Comparison of ENCODE assay signal across 11 cellular contexts in genomic region chr5:1782385-1783213, GRCh38. TPM values are rescaled to one million over a fixed set of nuclear protein-coding genes. Genes with fewer than 3 reads are reported as not detected.
DNase-seq lines count a peak whose midpoint lies in the region; ATAC-seq and TF ChIP-seq lines count a peak whose summit lies in the region.
"Had no signal": no experiment of that assay in that cellular context is flagged by ENCODE, and none has a peak within 500 bp of the region (broad histone marks: within the 10 kb centered on the region; RNA-seq: fewer than 3 reads in every experiment).

No MANE protein-coding gene starts in this region.

- H3K27me3 ChIP-seq in parathyroid adenoma (ENCODE audit: control insufficient read depth, insufficient read depth, low read length) = no peaks in the 10 kb centered on the region
- H3K27me3 ChIP-seq in left lung = peaks cover 0 to 47% of the 10 kb centered on the region in 2 donors

- ATAC-seq in GM18873 (IDR thresholded peaks at IDR 0.05; ENCODE audit: low FRiP score, unreplicated experiment) (peak; percentile 14), GM21515 (IDR thresholded peaks at IDR 0.05; ENCODE audit: unreplicated experiment) (peak; percentile 7), HG03520 (IDR thresholded peaks at IDR 0.05; ENCODE audit: unreplicated experiment) (peak; percentile 11), left lung (no peak)

- in situ Hi-C loops in KBM-7 (cut with MboI; ENCODE audit: low pct_unique_long_range_greater_than_20kb, low sequenced_read_pairs) = no loop called here

- DNase-seq in KBM-7 = no peak
- DNase-seq in left lung = no peak
- DNase-seq in NCI-H187 (lab: John Stamatoyannopoulos, UW) = no peak
- DNase-seq: naive B cell; stimulated activated naive CD4-positive, alpha-beta T cell treated with Interleukin-2 at 50 U/mL for 16 hours had no signal

- H3K9me3 ChIP-seq in parathyroid adenoma (ENCODE audit: control insufficient read depth, low read length) (no peaks in the 10 kb centered on the region), left lung (no peaks in the 10 kb centered on the region)
- H3K9me3 ChIP-seq: esophagus muscularis mucosa had no signal

- H3K36me3 ChIP-seq in parathyroid adenoma (ENCODE audit: control insufficient read depth, insufficient read depth, low read length) (no peaks in the 10 kb centered on the region), left lung (no peaks in the 10 kb centered on the region)
- H3K36me3 ChIP-seq: esophagus muscularis mucosa had no signal

- no peaks in the 10 kb centered on the region for H3K4me1 ChIP-seq in parathyroid adenoma
- no peaks in the 10 kb centered on the region for H3K4me1 ChIP-seq in left lung
- H3K4me1 ChIP-seq: esophagus muscularis mucosa had no signal

- H3K9ac ChIP-seq in parathyroid adenoma = no peak overlapping the region

- no peaks in the 10 kb centered on the region for H3K79me2 ChIP-seq in parathyroid adenoma

- H3K27ac ChIP-seq in parathyroid adenoma (no peak overlapping the region), left lung (no peak overlapping the region)
- H3K27ac ChIP-seq: esophagus muscularis mucosa, HL-60 had no signal

- intact Hi-C loops in left lung (cut with DNase I) = no loop called here

- no peak overlapping the region for H3K4me2 ChIP-seq in parathyroid adenoma (ENCODE audit: low read length)

- H2AFZ ChIP-seq in parathyroid adenoma = peak overlapping the region; percentile 38

- H3K4me3 ChIP-seq in parathyroid adenoma (ENCODE audit: low read depth, low read length) (no peak overlapping the region), left lung (no peak overlapping the region)
- H3K4me3 ChIP-seq: esophagus muscularis mucosa had no signal

- TF ChIP-seq CTCF in parathyroid adenoma (IDR thresholded peaks at IDR 0.05) (no peak), left lung (IDR thresholded peaks at IDR 0.05) (no peak)

RNA-seq across cellular contexts. Expression of gene MRPL36, which starts 17.0 kb away (rescaled TPM):
- total RNA-seq in left lung = 10 to 100 TPM; 35.1 to 38.4 TPM

RNA-seq across cellular contexts. Expression of gene NDUFS6, which starts 18.6 kb away (rescaled TPM):
- 10 to 100 TPM; 26.8 to 29.0 TPM for total RNA-seq in left lung
